8 cellular contexts compared by ENCODE assay signal in the genomic region with DNA sequence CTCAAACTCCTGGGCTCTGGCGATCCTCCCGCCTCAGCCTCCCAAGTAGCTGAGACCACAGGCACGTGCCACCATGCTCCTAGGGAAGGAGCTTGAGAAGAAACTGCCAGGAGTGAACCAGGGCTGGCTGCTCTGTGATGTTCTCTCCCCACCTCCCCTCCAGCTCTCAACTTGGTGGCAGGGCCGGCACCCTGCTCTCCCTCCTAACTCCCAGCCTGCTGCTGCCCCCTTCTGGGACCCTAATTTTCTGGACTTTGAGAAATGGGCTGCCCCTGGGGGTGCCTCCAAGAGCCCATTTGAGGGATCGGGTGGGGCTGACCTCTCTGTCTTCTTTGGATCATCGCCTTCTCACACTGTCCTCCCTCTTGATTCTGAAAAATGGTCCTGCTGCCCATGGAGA. TPM values are rescaled to one million over a fixed set of nuclear protein-coding genes. Genes with fewer than 3 reads are reported as not detected.
DNase-seq lines count a peak whose midpoint lies in the region; ATAC-seq and TF ChIP-seq lines count a peak whose summit lies in the region.

No MANE protein-coding gene starts in this region.

- H3K4me2 ChIP-seq in OCI-LY1 (ENCODE audit: low read length), result no peak overlapping the region
- no peak overlapping the region for H3K4me2 ChIP-seq in osteoblast (ENCODE audit: insufficient read depth, low read length)

- no peak overlapping the region for H2AFZ ChIP-seq in OCI-LY1 (ENCODE audit: low read length)
- no peak overlapping the region for H2AFZ ChIP-seq in osteoblast (ENCODE audit: low read length)

- H3K27me3 ChIP-seq in OCI-LY1 (ENCODE audit: insufficient read depth, low read length) (peaks cover 10% of the 10 kb centered on the region; the same call in 1 of the 2 replicates), osteoblast (ENCODE audit: insufficient read depth, low read length) (no peaks in the 10 kb centered on the region)

- peak; percentile 22 for DNase-seq in activated naive CD8-positive, alpha-beta T cell treated with anti-CD3 and anti-CD28 coated beads, Interleukin-2, amount 50 U/mL, for 16 hours (ENCODE audit: low read depth, low spot score)
- DNase-seq in osteoblast (ENCODE audit: insufficient read length, low spot score, missing footprints), result peak; percentile 51
- DNase-seq in sciatic nerve (ENCODE audit: low spot score), result no peak
- no peak for DNase-seq in CD1c-positive myeloid dendritic cell (ENCODE audit: extremely low spot score)
- no peak for DNase-seq in amniotic stem cell (lab: John Stamatoyannopoulos, UW)

- no peaks in the 10 kb centered on the region for H4K20me1 ChIP-seq in OCI-LY1 (ENCODE audit: insufficient read depth, low read length)
- H4K20me1 ChIP-seq in osteoblast (ENCODE audit: insufficient read depth, low read length), result peaks cover 82% of the 10 kb centered on the region

- no peak for ATAC-seq in sciatic nerve
- ATAC-seq in GM21825 (IDR thresholded peaks at IDR 0.05; ENCODE audit: unreplicated experiment), result no peak

- no peak overlapping the region for H3K4me3 ChIP-seq in OCI-LY1 (ENCODE audit: low read depth, low read length, poor library complexity, severe bottlenecking)
- no peak overlapping the region for H3K4me3 ChIP-seq in osteoblast (ENCODE audit: insufficient read depth, low read length)

- H3K4me1 ChIP-seq in OCI-LY1 (ENCODE audit: insufficient read depth, low read length, severe bottlenecking), result no peaks in the 10 kb centered on the region
- peaks cover 38% of the 10 kb centered on the region for H3K4me1 ChIP-seq in osteoblast (ENCODE audit: insufficient read depth, low read length)

- no peaks in the 10 kb centered on the region for H3K79me2 ChIP-seq in OCI-LY1 (ENCODE audit: insufficient read depth, low read length)
- H3K79me2 ChIP-seq in osteoblast (ENCODE audit: insufficient read depth, low read length), result peaks cover 63% of the 10 kb centered on the region

- H3K9ac ChIP-seq in OCI-LY1 (ENCODE audit: low read length), result no peak overlapping the region

- no peaks in the 10 kb centered on the region for H3K36me3 ChIP-seq in OCI-LY1 (ENCODE audit: insufficient read depth, low read length)
- peaks cover 42% of the 10 kb centered on the region for H3K36me3 ChIP-seq in osteoblast (ENCODE audit: insufficient read depth, low read length)

- intact Hi-C loops in sciatic nerve (cut with DNase I), result no loop called here

- H3K27ac ChIP-seq in OCI-LY1 (ENCODE audit: low read depth, low read length, poor library complexity, severe bottlenecking) (no peak overlapping the region), osteoblast (ENCODE audit: low read depth, low read length) (peak overlapping the region; percentile 46)

- no peaks in the 10 kb centered on the region for H3F3A ChIP-seq in OCI-LY1 (ENCODE audit: insufficient read depth, low read length)

- H3K9me2 ChIP-seq in OCI-LY1 (ENCODE audit: low read depth, low read length), result no peaks in the 10 kb centered on the region

- peak; percentile 61 for TF ChIP-seq CTCF in GM12873 (IDR thresholded peaks at IDR 0.05; ENCODE audit: insufficient read depth, low read depth, low read length, missing control alignments)
- TF ChIP-seq CTCF in OCI-LY1 (IDR thresholded peaks at IDR 0.05; ENCODE audit: low read length), result peak; percentile 57
- peak; percentile 9 for TF ChIP-seq CTCF in osteoblast (IDR thresholded peaks at IDR 0.05; ENCODE audit: extremely low read depth, low read depth, low read length)

- no peaks in the 10 kb centered on the region for H3K9me3 ChIP-seq in OCI-LY1 (ENCODE audit: low read length)
- H3K9me3 ChIP-seq in osteoblast (ENCODE audit: low read depth, low read length), result no peaks in the 10 kb centered on the region

RNA-seq across cellular contexts. Expression of gene STAT3, which starts 14.9 kb away (rescaled TPM):
- total RNA-seq in osteoblast, result 197 and 206 TPM in 2 replicates
- total RNA-seq in sciatic nerve, result 284 TPM

RNA-seq across cellular contexts. Expression of gene CAVIN1, which starts 19.9 kb away (rescaled TPM):
- total RNA-seq in osteoblast (861 and 988 TPM in 2 replicates), sciatic nerve (608 TPM)

RNA-seq across cellular contexts. Expression of gene ATP6V0A1, which starts 55.5 kb away (rescaled TPM):
- total RNA-seq in osteoblast (52.5 and 53.9 TPM in 2 replicates), sciatic nerve (115 TPM)

Comparison
In these comparisons a context has a peak if more than half of its experiments do, and no peak if none do; other contexts are left out.
1. CTCF ChIP-seq: peak in every context shown above with its lines; median percentile 61 in GM12873; 57 in OCI-LY1; 9 in osteoblast.
2. DNase-seq: peak in activated naive CD8-positive, alpha-beta T cell treated with anti-CD3 and anti-CD28 coated beads, Interleukin-2, amount 50 U/mL, for 16 hours (single experiment) and osteoblast (single experiment); none in sciatic nerve (single experiment), CD1c-positive myeloid dendritic cell (single experiment) and amniotic stem cell (single experiment).